Comparison of ENCODE assay signal across 8 cellular contexts in genomic region chr6:111566873-111567517, GRCh38. TPM values are rescaled to one million over a fixed set of nuclear protein-coding genes. Genes with fewer than 3 reads are reported as not detected.
A peak's percentile ranks its signal among the peaks of the same experiment; 100 is the strongest.
DNase-seq lines count a peak whose midpoint lies in the region; ATAC-seq, FAIRE-seq and TF ChIP-seq lines count a peak whose summit lies in the region.

No MANE protein-coding gene starts in this region.

- H3K9me3 ChIP-seq in astrocyte (ENCODE audit: insufficient read depth, low read depth, low read length): no peaks in the 10 kb centered on the region

- peaks cover 33% of the 10 kb centered on the region for H3K4me1 Mint-ChIP-seq in astrocyte (ENCODE audit: low read depth, unreplicated experiment)
- H3K4me1 Mint-ChIP-seq in naive thymus-derived CD8-positive, alpha-beta T cell: peaks cover 27 to 42% (median 32%) of the 10 kb centered on the region in 4 donors

- peaks cover 2% of the 10 kb centered on the region for H3K79me2 ChIP-seq in astrocyte (ENCODE audit: insufficient read depth, low read length)

- H2AFZ ChIP-seq in astrocyte (ENCODE audit: low read depth, low read length): peak overlapping the region; percentile 61

- peaks cover 28% of the 10 kb centered on the region for H3K36me3 Mint-ChIP-seq in astrocyte (ENCODE audit: low read depth, unreplicated experiment)
- peaks cover 8 to 73% (median 28%) of the 10 kb centered on the region in 3 donors for H3K36me3 Mint-ChIP-seq in naive thymus-derived CD8-positive, alpha-beta T cell

- peaks cover 20% of the 10 kb centered on the region for H3K36me3 ChIP-seq in astrocyte (ENCODE audit: insufficient read depth, low read length)

- no peaks in the 10 kb centered on the region for H3K27me3 Mint-ChIP-seq in astrocyte (ENCODE audit: low read depth, unreplicated experiment)
- no peaks in the 10 kb centered on the region for H3K27me3 Mint-ChIP-seq in naive thymus-derived CD8-positive, alpha-beta T cell

- TF ChIP-seq CTCF in astrocyte (IDR thresholded peaks at IDR 0.05; ENCODE audit: insufficient read depth, low read depth, low read length): no peak

- no peaks in the 10 kb centered on the region for H4K20me1 ChIP-seq in astrocyte (ENCODE audit: insufficient read depth, low read length)

- peak overlapping the region; percentile 25 for H3K9ac ChIP-seq in astrocyte (ENCODE audit: low read length)

- peak overlapping the region; percentile 66 for H3K4me2 ChIP-seq in astrocyte (ENCODE audit: low read length)

- H3K4me1 ChIP-seq in astrocyte (ENCODE audit: insufficient read depth, low read length): peaks cover 35% of the 10 kb centered on the region

- H3K4me3 Mint-ChIP-seq in astrocyte (ENCODE audit: unreplicated experiment): no peak overlapping the region
- H3K4me3 Mint-ChIP-seq in naive thymus-derived CD8-positive, alpha-beta T cell: peak overlapping the region; percentile 43 to 94 (median 76)

- no peak overlapping the region for H3K4me3 ChIP-seq in astrocyte (ENCODE audit: insufficient read depth, low read depth, low read length)

- POLR2A ChIA-PET in naive thymus-derived CD8-positive, alpha-beta T cell (lab: Charles Lee): interaction anchor here (1.1 kb wide), 1 partner anchor 39 kb away, joined by 4 read pairs; the partner anchor contains the start of gene TRAF3IP2

- no peaks in the 10 kb centered on the region for H3K27me3 ChIP-seq in astrocyte (ENCODE audit: insufficient read depth, low read length)

- peak overlapping the region; percentile 15 for H3K27ac ChIP-seq in astrocyte (ENCODE audit: low read depth, low read length)

- H3K27ac Mint-ChIP-seq in astrocyte (ENCODE audit: unreplicated experiment): no peak overlapping the region
- H3K27ac Mint-ChIP-seq in naive thymus-derived CD8-positive, alpha-beta T cell: peak overlapping the region; percentile 78 to 96 (median 90)

- DNase-seq in DMS 273 treated with DMSO at 0.1 percent for 48 hours (lab: John Stamatoyannopoulos, UW) (peak; percentile 33), NCI-H2081 (lab: John Stamatoyannopoulos, UW) (peak; percentile 59 to 83), astrocyte (ENCODE audit: low read depth) (peak; percentile 53), SKM-1 (lab: John Stamatoyannopoulos, UW; ENCODE audit: unreplicated experiment) (no peak), iPS-NIHi7 (ENCODE audit: extremely low spot score) (no peak)
- peak in 4 of 10 donors; percentile 5 to 30 (median 10) for DNase-seq in naive thymus-derived CD8-positive, alpha-beta T cell

- H3K9me3 Mint-ChIP-seq in astrocyte (ENCODE audit: unreplicated experiment): no peaks in the 10 kb centered on the region
- no peaks in the 10 kb centered on the region for H3K9me3 Mint-ChIP-seq in naive thymus-derived CD8-positive, alpha-beta T cell

- FAIRE-seq in astrocyte (lab: Jason Lieb, UNC): no peak

- ATAC-seq in naive thymus-derived CD8-positive, alpha-beta T cell: peak; percentile 47 to 76
- no peak for ATAC-seq in GM18511 (IDR thresholded peaks at IDR 0.05; ENCODE audit: unreplicated experiment)
- no peak for ATAC-seq in GM19351 (IDR thresholded peaks at IDR 0.05; ENCODE audit: unreplicated experiment)

RNA-seq across cellular contexts. Expression of gene TRAF3IP2, which starts 38.7 kb away (rescaled TPM):
- total RNA-seq in astrocyte: 17.8 and 19.0 TPM in 2 replicates
- 10 to 100 TPM; 16.4 to 17.1 TPM for total RNA-seq in naive thymus-derived CD8-positive, alpha-beta T cell
- 10 to 100 TPM in 2 of 3 donors, 1 to 10 TPM in 1; 9.4 to 20.1 (median 17.0) TPM for polyA plus RNA-seq in naive thymus-derived CD8-positive, alpha-beta T cell

Comparison
In these comparisons a context has a peak if more than half of its experiments do, and no peak if none do; other contexts are left out.
1. DNase-seq: peak in DMS 273 treated with DMSO at 0.1 percent for 48 hours (single experiment), NCI-H2081 (2 of 2) and astrocyte (single experiment); none in SKM-1 (single experiment) and iPS-NIHi7 (single experiment).
2. ATAC-seq: peak in naive thymus-derived CD8-positive, alpha-beta T cell (2 of 2); none in GM18511 (single experiment) and GM19351 (single experiment).